Comparison of ENCODE assay signal across 16 cellular contexts in the genomic region with DNA sequence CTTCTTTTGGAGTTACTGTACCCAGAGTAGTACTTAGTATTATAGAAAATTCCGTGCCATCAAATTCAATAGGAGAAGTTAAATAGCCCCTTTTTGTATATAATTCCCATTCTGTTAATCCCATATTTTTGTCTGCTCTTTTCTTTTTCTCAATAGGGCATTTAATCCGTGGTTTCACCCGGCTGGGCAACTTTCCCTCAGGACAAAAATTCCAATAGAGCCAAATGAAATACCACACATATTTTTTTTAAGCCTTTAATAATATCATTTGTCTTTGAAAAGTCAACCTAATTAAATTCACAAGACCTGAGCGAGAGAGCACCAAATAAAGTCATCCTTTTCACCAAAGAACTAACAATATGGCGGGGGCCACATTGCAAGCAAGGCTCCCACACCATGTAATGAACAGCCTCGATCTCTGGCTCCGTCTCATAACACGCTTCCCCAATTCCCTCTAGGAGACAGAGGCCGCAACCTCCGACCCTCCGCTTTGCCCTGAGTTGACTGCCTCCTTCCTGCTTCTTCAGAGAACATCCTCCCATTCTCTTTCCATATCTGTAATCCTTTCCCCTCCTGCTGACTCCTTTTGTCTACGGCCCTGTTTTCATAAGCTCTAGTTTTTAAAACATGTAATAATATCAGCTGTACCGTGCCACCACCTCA. TPM values are rescaled to one million over a fixed set of nuclear protein-coding genes. Genes with fewer than 3 reads are reported as not detected.
DNase-seq lines count a peak whose midpoint lies in the region; ATAC-seq and TF ChIP-seq lines count a peak whose summit lies in the region.
"Had no signal": no experiment of that assay in that cellular context is flagged by ENCODE, and none has a peak within 500 bp of the region (broad histone marks: within the 10 kb centered on the region; RNA-seq: fewer than 3 reads in every experiment).

No MANE protein-coding gene starts in this region.

- H3K4me1 ChIP-seq in ES-I3 (ENCODE audit: insufficient read depth, low read length) (peaks cover 30% of the 10 kb centered on the region), hepatocyte (ENCODE audit: insufficient read depth) (peaks cover 33% of the 10 kb centered on the region), neuronal stem cell (ENCODE audit: control insufficient read depth in 2 of 2, insufficient read depth in 1 of 2, low read depth in 1 of 2, low read length in 2 of 2) (peaks cover 18 to 31% of the 10 kb centered on the region in 2 donors)
- H3K4me1 ChIP-seq: BLaER1 had no signal

- DNase-seq in WERI-Rb-1 (no peak), hepatocyte (ENCODE audit: low spot score) (no peak), neuronal stem cell (ENCODE audit: low spot score) (peak; percentile 54), mucosa of gallbladder (ENCODE audit: low spot score) (no peak)
- no peak for DNase-seq in stimulated activated CD4-positive, alpha-beta T cell treated with anti-CD3 and anti-CD28 coated beads, Interleukin-4, amount 100 ng/mL, for 4 hours
- DNase-seq: activated CD8-positive, alpha-beta T cell treated with anti-CD3 and anti-CD28 coated beads, Interleukin-2, amount 10 ng/mL, durations not matched to agents 7 days and 5 days; activated effector memory CD4-positive, alpha-beta T cell treated with anti-CD3 and anti-CD28 coated beads, Interleukin-2, amount 50 U/mL, for 16 hours; brain microvascular endothelial cell; GDM1; NCI-H2029 treated with DMSO at 0.1 percent for 48 hours; Right ventricle myocardium superior had no signal

- no peak overlapping the region for H3K4me3 ChIP-seq in WERI-Rb-1 (ENCODE audit: low read depth, low read length)
- no peak overlapping the region for H3K4me3 ChIP-seq in hepatocyte
- no peak overlapping the region for H3K4me3 ChIP-seq in neuronal stem cell (ENCODE audit: low read length in 2 of 2)
- H3K4me3 ChIP-seq: BLaER1, K562 had no signal

- no peak overlapping the region for H2BK12ac ChIP-seq in neuronal stem cell (ENCODE audit: low read length)

- no peaks in the 10 kb centered on the region; the same call in 1 of the 2 replicates for H3K36me3 ChIP-seq in ES-I3 (ENCODE audit: insufficient read depth, low read length)
- H3K36me3 ChIP-seq in WERI-Rb-1: peaks cover 32% of the 10 kb centered on the region
- H3K36me3 ChIP-seq in hepatocyte (replicated peaks; ENCODE audit: insufficient read depth, low read depth): no peaks in the 10 kb centered on the region
- peaks cover 3 to 65% of the 10 kb centered on the region in 2 donors for H3K36me3 ChIP-seq in neuronal stem cell (replicated peaks in 1 of 2; ENCODE audit: control insufficient read depth in 2 of 2, insufficient read depth in 2 of 2, low read length in 2 of 2)
- H3K36me3 ChIP-seq: brain microvascular endothelial cell had no signal

- no peak overlapping the region for H3K4ac ChIP-seq in neuronal stem cell (ENCODE audit: low read length)

- H3K9me3 ChIP-seq in ES-I3 (ENCODE audit: control insufficient read depth, insufficient read depth, low read length) (no peaks in the 10 kb centered on the region; the same call in 1 of the 2 replicates), WERI-Rb-1 (ENCODE audit: severe bottlenecking) (no peaks in the 10 kb centered on the region), hepatocyte (ENCODE audit: low read depth) (no peaks in the 10 kb centered on the region), neuronal stem cell (replicated peaks in 1 of 2; ENCODE audit: control insufficient read depth in 2 of 2, insufficient read depth in 1 of 2, low read depth in 1 of 2, low read length in 2 of 2) (peaks cover 0 to 7% of the 10 kb centered on the region in 2 donors)
- H3K9me3 ChIP-seq: BLaER1 had no signal

- H3K27ac ChIP-seq in WERI-Rb-1 (peak overlapping the region; percentile 16; the same call in 1 of the 2 replicates), hepatocyte (peak overlapping the region; percentile 91), neuronal stem cell (replicated peaks; ENCODE audit: low read length) (peak overlapping the region; percentile 76)
- H3K27ac ChIP-seq: BLaER1, brain microvascular endothelial cell had no signal

- H2AFZ ChIP-seq in hepatocyte: no peak overlapping the region
- H2AFZ ChIP-seq in neuronal stem cell (ENCODE audit: low read length): no peak overlapping the region

- H3K9me2 ChIP-seq in hepatocyte (replicated peaks; ENCODE audit: insufficient read depth): no peaks in the 10 kb centered on the region

- no peak overlapping the region for H2BK5ac ChIP-seq in neuronal stem cell (ENCODE audit: low read length)

- no peaks in the 10 kb centered on the region for H4K20me1 ChIP-seq in hepatocyte (ENCODE audit: insufficient read depth, poor library complexity, severe bottlenecking)

- no peak overlapping the region for H2BK15ac ChIP-seq in neuronal stem cell (ENCODE audit: low read length)

- H2AK5ac ChIP-seq in neuronal stem cell (ENCODE audit: low read depth, low read length): no peak overlapping the region

- no peak overlapping the region for H4K91ac ChIP-seq in neuronal stem cell (ENCODE audit: low read depth, low read length, poor library complexity)

- H3K79me1 ChIP-seq in neuronal stem cell (ENCODE audit: low read depth, low read length): no peaks in the 10 kb centered on the region

- ATAC-seq in HG02759 (IDR thresholded peaks at IDR 0.05; ENCODE audit: unreplicated experiment) (no peak), HG03439 (IDR thresholded peaks at IDR 0.05; ENCODE audit: unreplicated experiment) (no peak)
- ATAC-seq: activated CD8-positive, alpha-beta T cell treated with anti-CD3 and anti-CD28 coated beads, Interleukin-2, amount 10 ng/mL, durations not matched to agents 7 days and 5 days; K562 had no signal

- no peak for TF ChIP-seq CTCF in WERI-Rb-1 (IDR thresholded peaks at IDR 0.05; ENCODE audit: low read depth, low read length)
- no peak for TF ChIP-seq CTCF in hepatocyte (IDR thresholded peaks at IDR 0.05; ENCODE audit: poor library complexity)

- peaks cover 84% of the 10 kb centered on the region for H3K79me2 ChIP-seq in hepatocyte

- H3K27me3 ChIP-seq in WERI-Rb-1 (ENCODE audit: insufficient read depth, low read depth, severe bottlenecking) (no peaks in the 10 kb centered on the region), hepatocyte (no peaks in the 10 kb centered on the region), neuronal stem cell (ENCODE audit: control insufficient read depth in 3 of 3, insufficient read depth in 3 of 3, low read depth in 1 of 3, low read length in 3 of 3) (no peaks in the 10 kb centered on the region)
- H3K27me3 ChIP-seq: BLaER1, brain microvascular endothelial cell had no signal

- peak overlapping the region; percentile 64 for H3K4me2 ChIP-seq in hepatocyte
- H3K4me2 ChIP-seq in neuronal stem cell (ENCODE audit: insufficient read depth, low read length, poor library complexity, severe bottlenecking): no peak overlapping the region
- H3K4me2 ChIP-seq: BLaER1 had no signal

- no peak overlapping the region for H3K18ac ChIP-seq in neuronal stem cell (ENCODE audit: low read length)

- H3K9ac ChIP-seq in ES-I3 (ENCODE audit: low read depth, low read length) (peak overlapping the region; percentile 14; the same call in 1 of the 2 replicates), neuronal stem cell (ENCODE audit: low read depth, low read length, poor library complexity) (no peak overlapping the region)
- H3K9ac ChIP-seq: BLaER1 had no signal

- 76% methylated on average over 13 of the region's 13 CpGs for WGBS in hepatocyte (ENCODE audit: low lambda C conversion rate, missing lambda C conversion rate)
- WGBS in neuronal stem cell (ENCODE audit: extremely low coverage in 2 of 2, insufficient read length in 2 of 2, insufficient replicate concordance in 1 of 2), 2 donors: no CpG with 5 or more reads among the region's 13 CpGs

- H4K8ac ChIP-seq in neuronal stem cell (ENCODE audit: low read depth, low read length): no peak overlapping the region

- H2BK120ac ChIP-seq in neuronal stem cell (ENCODE audit: low read depth, low read length): no peak overlapping the region

- no peak overlapping the region for H3K23ac ChIP-seq in neuronal stem cell (ENCODE audit: low read depth, low read length, poor library complexity)

- no peak overlapping the region for H3K14ac ChIP-seq in neuronal stem cell (ENCODE audit: low read length)

RNA-seq across cellular contexts. Expression of a gene that starts 13.6 kb away (rescaled TPM):
- total RNA-seq in hepatocyte (58.0 and 58.3 TPM in 2 replicates), mucosa of gallbladder (44.3 TPM)
- polyA plus RNA-seq in hepatocyte: 39.0 and 43.7 TPM in 2 replicates
- 21.8 TPM for polyA plus RNA-seq in neuronal stem cell (2013, experiment 1 of 2)
- 24.5 TPM for polyA plus RNA-seq in neuronal stem cell (2013, experiment 2 of 2)

Comparison
In these comparisons a context has a peak if more than half of its experiments do, and no peak if none do; other contexts are left out.
1. H3K27ac ChIP-seq: peak in every context shown above with its lines; median percentile 91 in hepatocyte; 76 in neuronal stem cell; 16 in WERI-Rb-1.